In genomic region chr19:5773276-5773675, GRCh38 we compare ENCODE assay signal across 23 cellular contexts. TPM values are rescaled to one million over a fixed set of nuclear protein-coding genes. Genes with fewer than 3 reads are reported as not detected.
DNase-seq lines count a peak whose midpoint lies in the region; FAIRE-seq and TF ChIP-seq lines count a peak whose summit lies in the region.
"Had no signal": no experiment of that assay in that cellular context is flagged by ENCODE, and none has a peak within 500 bp of the region (broad histone marks: within the 10 kb centered on the region; RNA-seq: fewer than 3 reads in every experiment).

No MANE protein-coding gene starts in this region.

- H2BK15ac ChIP-seq in neuronal stem cell (ENCODE audit: low read length), result no peak overlapping the region

- H3K27ac ChIP-seq in DOHH2 (ENCODE audit: low read depth, low read length) (no peak overlapping the region), astrocyte (ENCODE audit: low read depth, low read length) (no peak overlapping the region), neuronal stem cell (replicated peaks; ENCODE audit: low read length) (no peak overlapping the region)
- H3K27ac ChIP-seq: gastroesophageal sphincter, prostate gland had no signal

- no peak overlapping the region for H3K4ac ChIP-seq in neuronal stem cell (ENCODE audit: low read length)

- no peaks in the 10 kb centered on the region for H3K79me1 ChIP-seq in neuronal stem cell (ENCODE audit: low read depth, low read length)

- H3K9me3 ChIP-seq in DOHH2 (ENCODE audit: control insufficient read depth, insufficient read depth, low read length) (no peaks in the 10 kb centered on the region), Loucy (ENCODE audit: insufficient read depth, low read depth, low read length) (no peaks in the 10 kb centered on the region), astrocyte (ENCODE audit: insufficient read depth, low read depth, low read length) (no peaks in the 10 kb centered on the region), neuronal stem cell (replicated peaks in 1 of 2; ENCODE audit: control insufficient read depth in 2 of 2, insufficient read depth in 1 of 2, low read depth in 1 of 2, low read length in 2 of 2) (no peaks in the 10 kb centered on the region)
- H3K9me3 ChIP-seq: gastroesophageal sphincter, prostate gland had no signal

- DNase-seq in astrocyte (ENCODE audit: low read depth), result no peak
- DNase-seq in neuronal stem cell (ENCODE audit: low spot score), result no peak
- DNase-seq in DMS 273 (lab: John Stamatoyannopoulos, UW; ENCODE audit: unreplicated experiment), result no peak
- DNase-seq in 8988T, result no peak
- DNase-seq in NCI-H2029 (lab: John Stamatoyannopoulos, UW), result no peak
- DNase-seq: activated CD4-positive, alpha-beta T cell treated with anti-CD3 and anti-CD28 coated beads for 48 hours; activated naive CD4-positive, alpha-beta T cell; activated T-cell treated with anti-CD3 and anti-CD28 coated beads, Interleukin-2, amount 50 U/mL, for 24 hours; KG1; kidney; T-helper 2 cell had no signal

- H3F3A ChIP-seq in DOHH2 (ENCODE audit: control insufficient read depth, insufficient read depth), result no peaks in the 10 kb centered on the region
- H3F3A ChIP-seq in Loucy (ENCODE audit: low read depth), result no peaks in the 10 kb centered on the region

- H2AK5ac ChIP-seq in neuronal stem cell (ENCODE audit: low read depth, low read length), result no peak overlapping the region

- peak overlapping the region; percentile 62 for H3K27ac Mint-ChIP-seq in astrocyte (ENCODE audit: unreplicated experiment)
- H3K27ac Mint-ChIP-seq: activated T-cell treated with anti-CD3 and anti-CD28 coated beads, Interleukin-2, amount 50 U/mL, for 24 hours; HFFc6 had no signal

- H3K4me3 Mint-ChIP-seq in astrocyte (ENCODE audit: unreplicated experiment), result no peak overlapping the region
- H3K4me3 Mint-ChIP-seq: activated T-cell treated with anti-CD3 and anti-CD28 coated beads, Interleukin-2, amount 50 U/mL, for 24 hours; CD14-positive monocyte; HFFc6 had no signal

- peak overlapping the region; percentile 43; the same call in 1 of the 2 replicates for H2AFZ ChIP-seq in Loucy (ENCODE audit: low read length)
- H2AFZ ChIP-seq in astrocyte (ENCODE audit: low read depth, low read length), result no peak overlapping the region
- H2AFZ ChIP-seq in neuronal stem cell (ENCODE audit: low read length), result peak overlapping the region; percentile 46

- FAIRE-seq in astrocyte (lab: Jason Lieb, UNC), result no peak
- FAIRE-seq: kidney had no signal

- H3K36me3 ChIP-seq in DOHH2 (ENCODE audit: control insufficient read depth, low read length) (no peaks in the 10 kb centered on the region), Loucy (ENCODE audit: insufficient read depth, low read length) (no peaks in the 10 kb centered on the region), astrocyte (ENCODE audit: insufficient read depth, low read length) (no peaks in the 10 kb centered on the region), neuronal stem cell (replicated peaks in 1 of 2; ENCODE audit: control insufficient read depth in 2 of 2, insufficient read depth in 2 of 2, low read length in 2 of 2) (no peaks in the 10 kb centered on the region)
- H3K36me3 ChIP-seq: gastroesophageal sphincter, prostate gland had no signal

- peaks cover 5% of the 10 kb centered on the region; the same call in 1 of the 2 replicates for H3K4me1 ChIP-seq in DOHH2 (ENCODE audit: control insufficient read depth, low read length)
- H3K4me1 ChIP-seq in Loucy (ENCODE audit: insufficient read depth, low read length, poor library complexity, severe bottlenecking), result no peaks in the 10 kb centered on the region
- no peaks in the 10 kb centered on the region for H3K4me1 ChIP-seq in astrocyte (ENCODE audit: insufficient read depth, low read length)
- no peaks in the 10 kb centered on the region for H3K4me1 ChIP-seq in neuronal stem cell (ENCODE audit: control insufficient read depth in 2 of 2, insufficient read depth in 1 of 2, low read depth in 1 of 2, low read length in 2 of 2)
- H3K4me1 ChIP-seq: prostate gland had no signal

- H3K36me3 Mint-ChIP-seq in astrocyte (ENCODE audit: low read depth, unreplicated experiment), result no peaks in the 10 kb centered on the region
- H3K36me3 Mint-ChIP-seq: CD14-positive monocyte had no signal

- H3K9me2 ChIP-seq in DOHH2 (replicated peaks; ENCODE audit: control insufficient read depth, low read length) (no peaks in the 10 kb centered on the region), Loucy (replicated peaks; ENCODE audit: low read depth, low read length) (no peaks in the 10 kb centered on the region)

- peak overlapping the region; percentile 71 for H2BK5ac ChIP-seq in neuronal stem cell (ENCODE audit: low read length)

- H3K18ac ChIP-seq in neuronal stem cell (ENCODE audit: low read length), result no peak overlapping the region

- no peak overlapping the region for H4K91ac ChIP-seq in neuronal stem cell (ENCODE audit: low read depth, low read length, poor library complexity)

- no peak overlapping the region for H2BK120ac ChIP-seq in neuronal stem cell (ENCODE audit: low read depth, low read length)

- H3K4me3 ChIP-seq in DOHH2 (ENCODE audit: low read length) (no peak overlapping the region), Loucy (ENCODE audit: low read length, poor library complexity, severe bottlenecking) (no peak overlapping the region), astrocyte (ENCODE audit: insufficient read depth, low read depth, low read length) (no peak overlapping the region), neuronal stem cell (ENCODE audit: low read length in 2 of 2) (no peak overlapping the region)
- H3K4me3 ChIP-seq: gastroesophageal sphincter, prostate gland had no signal

- no peak overlapping the region for H3K14ac ChIP-seq in neuronal stem cell (ENCODE audit: low read length)

- no peaks in the 10 kb centered on the region for H3K79me2 ChIP-seq in DOHH2 (ENCODE audit: control insufficient read depth, low read length)
- H3K79me2 ChIP-seq in Loucy (ENCODE audit: insufficient read depth, low read length), result no peaks in the 10 kb centered on the region
- no peaks in the 10 kb centered on the region for H3K79me2 ChIP-seq in astrocyte (ENCODE audit: insufficient read depth, low read length)

- no CpG with 5 or more reads among the region's 5 CpGs for WGBS in neuronal stem cell (ENCODE audit: extremely low coverage in 2 of 2, insufficient read length in 2 of 2, insufficient replicate concordance in 1 of 2), 2 donors

- H3K27me3 Mint-ChIP-seq in astrocyte (ENCODE audit: low read depth, unreplicated experiment), result peaks cover 8% of the 10 kb centered on the region
- H3K27me3 Mint-ChIP-seq: activated T-cell treated with anti-CD3 and anti-CD28 coated beads, Interleukin-2, amount 50 U/mL, for 24 hours had no signal

- H3K23ac ChIP-seq in neuronal stem cell (ENCODE audit: low read depth, low read length, poor library complexity), result no peak overlapping the region

- H3K9ac ChIP-seq in Loucy (ENCODE audit: low read depth, low read length, poor library complexity, severe bottlenecking) (no peak overlapping the region), astrocyte (ENCODE audit: low read length) (no peak overlapping the region), neuronal stem cell (ENCODE audit: low read depth, low read length, poor library complexity) (no peak overlapping the region)

- TF ChIP-seq CTCF in DOHH2 (IDR thresholded peaks at IDR 0.05; ENCODE audit: low read depth, low read length, poor library complexity, severe bottlenecking) (no peak), Loucy (conservative IDR thresholded peaks at IDR 0.05; ENCODE audit: low read length) (no peak), astrocyte (IDR thresholded peaks at IDR 0.05; ENCODE audit: insufficient read depth, low read depth, low read length) (no peak)

- no peak overlapping the region for H4K8ac ChIP-seq in neuronal stem cell (ENCODE audit: low read depth, low read length)

- no peaks in the 10 kb centered on the region for H3K9me3 Mint-ChIP-seq in astrocyte (ENCODE audit: unreplicated experiment)
- H3K9me3 Mint-ChIP-seq: activated T-cell treated with anti-CD3 and anti-CD28 coated beads, Interleukin-2, amount 50 U/mL, for 24 hours; HFFc6 had no signal

- no peaks in the 10 kb centered on the region for H4K20me1 ChIP-seq in DOHH2 (ENCODE audit: control insufficient read depth, insufficient read depth, low read depth, low read length)
- no peaks in the 10 kb centered on the region for H4K20me1 ChIP-seq in Loucy (ENCODE audit: insufficient read depth, low read length, poor library complexity, severe bottlenecking)
- no peaks in the 10 kb centered on the region for H4K20me1 ChIP-seq in astrocyte (ENCODE audit: insufficient read depth, low read length)

- H3K4me2 ChIP-seq in DOHH2 (ENCODE audit: low read length), result peak overlapping the region; percentile 21; the same call in 1 of the 2 replicates
- no peak overlapping the region for H3K4me2 ChIP-seq in Loucy (ENCODE audit: low read depth, low read length, poor library complexity, severe bottlenecking)
- peak overlapping the region; percentile 22 for H3K4me2 ChIP-seq in astrocyte (ENCODE audit: low read length)
- H3K4me2 ChIP-seq in neuronal stem cell (ENCODE audit: insufficient read depth, low read length, poor library complexity, severe bottlenecking), result no peak overlapping the region

- no peaks in the 10 kb centered on the region for H3K27me3 ChIP-seq in DOHH2 (ENCODE audit: control insufficient read depth, low read length)
- no peaks in the 10 kb centered on the region for H3K27me3 ChIP-seq in Loucy (ENCODE audit: insufficient read depth, low read length, poor library complexity, severe bottlenecking)
- no peaks in the 10 kb centered on the region for H3K27me3 ChIP-seq in astrocyte (ENCODE audit: insufficient read depth, low read length)
- H3K27me3 ChIP-seq in neuronal stem cell (ENCODE audit: control insufficient read depth in 3 of 3, insufficient read depth in 3 of 3, low read depth in 1 of 3, low read length in 3 of 3), result no peaks in the 10 kb centered on the region
- H3K27me3 ChIP-seq: gastroesophageal sphincter had no signal

- H2BK12ac ChIP-seq in neuronal stem cell (ENCODE audit: low read length), result no peak overlapping the region

- H3K4me1 Mint-ChIP-seq in astrocyte (ENCODE audit: low read depth, unreplicated experiment), result no peaks in the 10 kb centered on the region
- H3K4me1 Mint-ChIP-seq: CD14-positive monocyte had no signal

RNA-seq across cellular contexts. Expression of gene PRR22, which starts 11.3 kb away (rescaled TPM):
- 2.0 and 2.4 TPM in 2 replicates for total RNA-seq in astrocyte
- 0.68 TPM for polyA plus RNA-seq in neuronal stem cell (2013, experiment 1 of 2)
- polyA plus RNA-seq in neuronal stem cell (2013, experiment 2 of 2), result 0.62 TPM

RNA-seq across cellular contexts. Expression of gene DUS3L, which starts 17.7 kb away (rescaled TPM):
- 18.4 and 19.7 TPM in 2 replicates for total RNA-seq in astrocyte
- polyA plus RNA-seq in neuronal stem cell (2013, experiment 1 of 2), result 11.6 TPM
- polyA plus RNA-seq in neuronal stem cell (2013, experiment 2 of 2), result 10.8 TPM

RNA-seq across cellular contexts. Expression of gene NRTN, which starts 31.6 kb away (rescaled TPM):
- 0.62 and 0.66 TPM in 2 replicates for total RNA-seq in astrocyte
- 8.2 TPM for polyA plus RNA-seq in neuronal stem cell (2013, experiment 1 of 2)
- 7.9 TPM for polyA plus RNA-seq in neuronal stem cell (2013, experiment 2 of 2)
- total RNA-seq: HFFc6, RPMI7951 had no signal
- polyA plus RNA-seq: CD14-positive monocyte had no signal

RNA-seq across cellular contexts. Expression of gene CATSPERD, which starts 52.8 kb away (rescaled TPM):
- not detected in 2 replicates for total RNA-seq in astrocyte
- 0.03 TPM for polyA plus RNA-seq in neuronal stem cell (2013, experiment 1 of 2)
- polyA plus RNA-seq in neuronal stem cell (2013, experiment 2 of 2), result not detected
- total RNA-seq: activated CD8-positive, alpha-beta memory T cell treated with anti-CD3 and anti-CD28 coated beads for 36 hours; bronchial epithelial cell; HFFc6; kidney; lower leg skin; mucosa of gallbladder; RPMI7951; urinary bladder had no signal
- polyA plus RNA-seq: CD14-positive monocyte, urinary bladder had no signal

RNA-seq across cellular contexts. Expression of gene LONP1, which starts 53.3 kb away (rescaled TPM):
- total RNA-seq in astrocyte, result 77.8 and 85.2 TPM in 2 replicates
- 27.6 TPM for polyA plus RNA-seq in neuronal stem cell (2013, experiment 1 of 2)
- polyA plus RNA-seq in neuronal stem cell (2013, experiment 2 of 2), result 26.7 TPM

Comparison
In these comparisons a context has a peak if more than half of its experiments do, and no peak if none do; other contexts are left out.
1. H3K4me2 ChIP-seq: peak in DOHH2 (single experiment) and astrocyte (single experiment); none in Loucy (single experiment) and neuronal stem cell (single experiment).